13 cellular contexts compared by ENCODE assay signal in the genomic region with DNA sequence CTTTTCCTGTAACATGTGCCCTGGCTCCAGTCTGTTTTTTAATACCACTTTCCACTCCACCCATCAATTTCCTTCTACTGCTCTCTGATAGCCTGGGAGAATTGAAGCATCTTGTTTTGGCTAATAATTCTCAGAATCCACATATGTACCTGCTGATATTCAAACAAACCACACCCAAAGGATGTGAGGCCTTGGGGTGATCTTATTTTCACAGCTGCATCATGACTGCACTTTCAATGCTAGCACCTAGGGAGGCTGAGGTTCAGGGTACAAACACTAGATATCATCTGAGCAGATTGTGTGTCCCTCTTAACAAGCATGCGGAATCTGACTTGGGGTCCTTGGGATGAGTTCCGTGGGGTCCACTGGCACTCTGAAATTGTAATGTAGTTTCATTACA. TPM values are rescaled to one million over a fixed set of nuclear protein-coding genes. Genes with fewer than 3 reads are reported as not detected.
A peak's percentile ranks its signal among the peaks of the same experiment; 100 is the strongest.
DNase-seq lines count a peak whose midpoint lies in the region; ATAC-seq lines count a peak whose summit lies in the region.
"Had no signal": no experiment of that assay in that cellular context is flagged by ENCODE, and none has a peak within 500 bp of the region (broad histone marks: within the 10 kb centered on the region; RNA-seq: fewer than 3 reads in every experiment).

No MANE protein-coding gene starts in this region.

- POLR2A ChIA-PET in activated CD4-positive, alpha-beta T cell treated with anti-CD3 and anti-CD28 coated beads, Interleukin-2, amount 10 ng/mL, durations not matched to agents 7 days and 5 days (lab: Charles Lee), result no interaction called here

- no peak for DNase-seq in activated CD4-positive, alpha-beta T cell treated with anti-CD3 and anti-CD28 coated beads, Interleukin-2, amount 10 ng/mL, durations not matched to agents 7 days and 5 days
- DNase-seq in activated CD4-positive, alpha-beta T cell treated with anti-CD3 and anti-CD28 coated beads, Interleukin-2, amount 10 ng/mL, durations not matched to agents 24 days and 14 days, result no peak
- no peak for DNase-seq in stimulated activated naive CD8-positive, alpha-beta T cell treated with anti-CD3 and anti-CD28 coated beads, Interleukin-15, amount 100 ng/mL, for 72 hours
- DNase-seq in stimulated activated naive CD8-positive, alpha-beta T cell treated with anti-CD3 and anti-CD28 coated beads, Interleukin-15, Interleukin-2, amounts not matched to agents 100 U/mL and 50 U/mL, for 24 hours, result no peak
- no peak for DNase-seq in T-helper 2 cell treated with Interferon-gamma antibody and Interleukin-4, amounts not matched to agents 5 μg/mL and 100 μg/mL, for 36 hours (ENCODE audit: low spot score)
- DNase-seq: 8988T, AML-193, Calu3, DMS 273 treated with DMSO at 0.1 percent for 48 hours, HCEC 1CT, HFFc6 had no signal

- H3K4me1 Mint-ChIP-seq in activated CD4-positive, alpha-beta T cell treated with anti-CD3 and anti-CD28 coated beads, Interleukin-2, amount 10 ng/mL, durations not matched to agents 7 days and 5 days, result peaks cover 15% of the 10 kb centered on the region
- peaks cover 10% of the 10 kb centered on the region for H3K4me1 Mint-ChIP-seq in activated CD4-positive, alpha-beta T cell treated with anti-CD3 and anti-CD28 coated beads, Interleukin-2, amount 10 ng/mL, durations not matched to agents 24 days and 14 days
- peaks cover 8% of the 10 kb centered on the region for H3K4me1 Mint-ChIP-seq in stimulated activated naive CD8-positive, alpha-beta T cell treated with anti-CD3 and anti-CD28 coated beads, Interleukin-15, amount 100 ng/mL, for 72 hours
- peaks cover 16% of the 10 kb centered on the region for H3K4me1 Mint-ChIP-seq in T-helper 2 cell treated with Interferon-gamma antibody and Interleukin-4, amounts not matched to agents 5 μg/mL and 100 μg/mL, for 36 hours (ENCODE audit: low read depth)

- peaks cover 7% of the 10 kb centered on the region for H3K27me3 Mint-ChIP-seq in activated CD4-positive, alpha-beta T cell treated with anti-CD3 and anti-CD28 coated beads, Interleukin-2, amount 10 ng/mL, durations not matched to agents 7 days and 5 days
- H3K27me3 Mint-ChIP-seq in activated CD4-positive, alpha-beta T cell treated with anti-CD3 and anti-CD28 coated beads, Interleukin-2, amount 10 ng/mL, durations not matched to agents 24 days and 14 days, result peaks cover 10% of the 10 kb centered on the region
- peaks cover 33% of the 10 kb centered on the region for H3K27me3 Mint-ChIP-seq in stimulated activated naive CD8-positive, alpha-beta T cell treated with anti-CD3 and anti-CD28 coated beads, Interleukin-15, amount 100 ng/mL, for 72 hours
- peaks cover 18% of the 10 kb centered on the region for H3K27me3 Mint-ChIP-seq in T-helper 2 cell treated with Interferon-gamma antibody and Interleukin-4, amounts not matched to agents 5 μg/mL and 100 μg/mL, for 36 hours (ENCODE audit: low read depth)

- peak overlapping the region; percentile 21 for H3K27ac Mint-ChIP-seq in activated CD4-positive, alpha-beta T cell treated with anti-CD3 and anti-CD28 coated beads, Interleukin-2, amount 10 ng/mL, durations not matched to agents 7 days and 5 days
- H3K27ac Mint-ChIP-seq in activated CD4-positive, alpha-beta T cell treated with anti-CD3 and anti-CD28 coated beads, Interleukin-2, amount 10 ng/mL, durations not matched to agents 24 days and 14 days, result no peak overlapping the region
- H3K27ac Mint-ChIP-seq in stimulated activated naive CD8-positive, alpha-beta T cell treated with anti-CD3 and anti-CD28 coated beads, Interleukin-15, amount 100 ng/mL, for 72 hours, result no peak overlapping the region
- H3K27ac Mint-ChIP-seq in T-helper 2 cell treated with Interferon-gamma antibody and Interleukin-4, amounts not matched to agents 5 μg/mL and 100 μg/mL, for 36 hours, result peak overlapping the region; percentile 60
- H3K27ac Mint-ChIP-seq: HFFc6 had no signal

- peak; percentile 60 for ATAC-seq in stimulated activated naive CD8-positive, alpha-beta T cell treated with anti-CD3 and anti-CD28 coated beads, Interleukin-15, amount 100 ng/mL, for 72 hours
- ATAC-seq in stimulated activated naive CD8-positive, alpha-beta T cell treated with anti-CD3 and anti-CD28 coated beads, Interleukin-15, Interleukin-2, amounts not matched to agents 100 U/mL and 50 U/mL, for 24 hours, result no peak
- no peak for ATAC-seq in GM21528 (IDR thresholded peaks at IDR 0.05; ENCODE audit: low FRiP score, unreplicated experiment)
- ATAC-seq in HG03280 (IDR thresholded peaks at IDR 0.05; ENCODE audit: unreplicated experiment), result no peak

- no peak overlapping the region for H3K4me3 Mint-ChIP-seq in activated CD4-positive, alpha-beta T cell treated with anti-CD3 and anti-CD28 coated beads, Interleukin-2, amount 10 ng/mL, durations not matched to agents 7 days and 5 days
- H3K4me3 Mint-ChIP-seq in activated CD4-positive, alpha-beta T cell treated with anti-CD3 and anti-CD28 coated beads, Interleukin-2, amount 10 ng/mL, durations not matched to agents 24 days and 14 days, result no peak overlapping the region
- H3K4me3 Mint-ChIP-seq in stimulated activated naive CD8-positive, alpha-beta T cell treated with anti-CD3 and anti-CD28 coated beads, Interleukin-15, amount 100 ng/mL, for 72 hours, result no peak overlapping the region
- peak overlapping the region; percentile 5 for H3K4me3 Mint-ChIP-seq in T-helper 2 cell treated with Interferon-gamma antibody and Interleukin-4, amounts not matched to agents 5 μg/mL and 100 μg/mL, for 36 hours
- H3K4me3 Mint-ChIP-seq: HFFc6 had no signal

- H3K9me3 Mint-ChIP-seq in activated CD4-positive, alpha-beta T cell treated with anti-CD3 and anti-CD28 coated beads, Interleukin-2, amount 10 ng/mL, durations not matched to agents 7 days and 5 days, result peaks cover 2% of the 10 kb centered on the region
- no peaks in the 10 kb centered on the region for H3K9me3 Mint-ChIP-seq in activated CD4-positive, alpha-beta T cell treated with anti-CD3 and anti-CD28 coated beads, Interleukin-2, amount 10 ng/mL, durations not matched to agents 24 days and 14 days
- H3K9me3 Mint-ChIP-seq in stimulated activated naive CD8-positive, alpha-beta T cell treated with anti-CD3 and anti-CD28 coated beads, Interleukin-15, amount 100 ng/mL, for 72 hours, result peaks cover 8 to 11% of the 10 kb centered on the region in 2 donors
- H3K9me3 Mint-ChIP-seq in T-helper 2 cell treated with Interferon-gamma antibody and Interleukin-4, amounts not matched to agents 5 μg/mL and 100 μg/mL, for 36 hours, result no peaks in the 10 kb centered on the region
- H3K9me3 Mint-ChIP-seq: HFFc6 had no signal

- no peaks in the 10 kb centered on the region for H3K36me3 Mint-ChIP-seq in activated CD4-positive, alpha-beta T cell treated with anti-CD3 and anti-CD28 coated beads, Interleukin-2, amount 10 ng/mL, durations not matched to agents 7 days and 5 days (ENCODE audit: low read depth)
- H3K36me3 Mint-ChIP-seq in activated CD4-positive, alpha-beta T cell treated with anti-CD3 and anti-CD28 coated beads, Interleukin-2, amount 10 ng/mL, durations not matched to agents 24 days and 14 days (ENCODE audit: low read depth), result no peaks in the 10 kb centered on the region
- H3K36me3 Mint-ChIP-seq in T-helper 2 cell treated with Interferon-gamma antibody and Interleukin-4, amounts not matched to agents 5 μg/mL and 100 μg/mL, for 36 hours (ENCODE audit: low read depth), result no peaks in the 10 kb centered on the region

- intact Hi-C loops in activated CD4-positive, alpha-beta T cell treated with anti-CD3 and anti-CD28 coated beads, Interleukin-2, amount 10 ng/mL, durations not matched to agents 24 days and 14 days (cut with micrococcal nuclease), result no loop called here

- CTCF ChIA-PET in activated CD4-positive, alpha-beta T cell treated with anti-CD3 and anti-CD28 coated beads, Interleukin-2, amount 10 ng/mL, durations not matched to agents 7 days and 5 days (lab: Charles Lee), result no interaction called here

RNA-seq across cellular contexts. Expression of a gene that starts 12.7 kb away (rescaled TPM):
- total RNA-seq in activated CD4-positive, alpha-beta T cell treated with anti-CD3 and anti-CD28 coated beads, Interleukin-2, amount 10 ng/mL, durations not matched to agents 7 days and 5 days, result not detected
- not detected in 2 replicates for total RNA-seq in activated CD4-positive, alpha-beta T cell treated with anti-CD3 and anti-CD28 coated beads, Interleukin-2, amount 10 ng/mL, durations not matched to agents 24 days and 14 days
- total RNA-seq: HFFc6 had no signal

Comparison
In these comparisons a context has a peak if more than half of its experiments do, and no peak if none do; other contexts are left out.
1. H3K27ac Mint-ChIP-seq: peak in activated CD4-positive, alpha-beta T cell treated with anti-CD3 and anti-CD28 coated beads, Interleukin-2, amount 10 ng/mL, durations not matched to agents 7 days and 5 days (single experiment) and T-helper 2 cell treated with Interferon-gamma antibody and Interleukin-4, amounts not matched to agents 5 μg/mL and 100 μg/mL, for 36 hours (single experiment); none in activated CD4-positive, alpha-beta T cell treated with anti-CD3 and anti-CD28 coated beads, Interleukin-2, amount 10 ng/mL, durations not matched to agents 24 days and 14 days (single experiment) and stimulated activated naive CD8-positive, alpha-beta T cell treated with anti-CD3 and anti-CD28 coated beads, Interleukin-15, amount 100 ng/mL, for 72 hours (0 of 2).